17 cellular contexts compared by ENCODE assay signal in genomic region chr11:45850446-45850845, GRCh38. TPM values are rescaled to one million over a fixed set of nuclear protein-coding genes. Genes with fewer than 3 reads are reported as not detected.
DNase-seq lines count a peak whose midpoint lies in the region; ATAC-seq and TF ChIP-seq lines count a peak whose summit lies in the region.
"Had no signal": no experiment of that assay in that cellular context is flagged by ENCODE, and none has a peak within 500 bp of the region (broad histone marks: within the 10 kb centered on the region; RNA-seq: fewer than 3 reads in every experiment).

No MANE protein-coding gene starts in this region.

- H3K4me1 ChIP-seq in left ventricle myocardium inferior, result peaks cover 94% of the 10 kb centered on the region

- peak overlapping the region; percentile 91 for H3K4me3 ChIP-seq in left ventricle myocardium inferior
- H3K4me3 ChIP-seq: A549, adrenal gland, skin epidermis, suprapubic skin had no signal

- intact Hi-C loops in left ventricle myocardium inferior (cut with micrococcal nuclease) (no loop called here), Right ventricle myocardium inferior (cut with DNase I) (no loop called here)

- no peak for TF ChIP-seq CTCF in left ventricle myocardium inferior (IDR thresholded peaks at IDR 0.05; ENCODE audit: borderline replicate concordance)

- no peaks in the 10 kb centered on the region for H3K27me3 ChIP-seq in left ventricle myocardium inferior (ENCODE audit: low read depth)
- H3K27me3 ChIP-seq: adrenal gland, suprapubic skin had no signal

- H3K27ac ChIP-seq in left ventricle myocardium inferior (replicated peaks), result peak overlapping the region; percentile 99
- H3K27ac ChIP-seq in temporal lobe (ENCODE audit: low read depth, low read length), result peak overlapping the region; percentile 50
- H3K27ac ChIP-seq: A549 had no signal

- no peaks in the 10 kb centered on the region for H3K9me3 ChIP-seq in left ventricle myocardium inferior (replicated peaks)
- H3K9me3 ChIP-seq: A549, adrenal gland, suprapubic skin had no signal

- DNase-seq in left ventricle myocardium inferior (no peak), Right ventricle myocardium inferior (ENCODE audit: missing footprints) (no peak), astrocyte of the hippocampus (ENCODE audit: low read depth, low spot score) (peak; percentile 56), iris pigment epithelial cell (ENCODE audit: low read depth) (peak; percentile 41), NCI-H2081 (lab: John Stamatoyannopoulos, UW) (no peak), NAMALWA (ENCODE audit: low spot score) (no peak)
- DNase-seq: activated T-cell treated with anti-CD3 and anti-CD28 coated beads for 4 hours, HCEC 1CT, MM.1S, SW 1271 had no signal

- no peaks in the 10 kb centered on the region for H3K36me3 ChIP-seq in left ventricle myocardium inferior
- H3K36me3 ChIP-seq: adrenal gland, suprapubic skin had no signal

- no peak for ATAC-seq in Right ventricle myocardium inferior
- no peak for ATAC-seq in HG02885 (IDR thresholded peaks at IDR 0.05; ENCODE audit: poor library complexity, unreplicated experiment)
- ATAC-seq: A549 had no signal

RNA-seq across cellular contexts. Expression of gene CRY2, which starts 3.2 kb away (rescaled TPM):
- total RNA-seq in left ventricle myocardium inferior (62.2 TPM), Right ventricle myocardium inferior (69.8 TPM), temporal lobe (33.9 TPM)

RNA-seq across cellular contexts. Expression of gene MAPK8IP1, which starts 35.0 kb away (rescaled TPM):
- total RNA-seq in left ventricle myocardium inferior (4.6 TPM), Right ventricle myocardium inferior (5.9 TPM), temporal lobe (75.0 TPM)

RNA-seq across cellular contexts. Expression of gene SLC35C1, which starts 45.5 kb away (rescaled TPM):
- total RNA-seq in left ventricle myocardium inferior (5.7 TPM), Right ventricle myocardium inferior (6.0 TPM), temporal lobe (5.9 TPM)

RNA-seq across cellular contexts. Expression of gene FREY1, which starts 56.6 kb away (rescaled TPM):
- total RNA-seq in left ventricle myocardium inferior (not detected), Right ventricle myocardium inferior (not detected), temporal lobe (0.25 TPM)
- total RNA-seq: kidney epithelial cell had no signal

Comparison
In these comparisons a context has a peak if more than half of its experiments do, and no peak if none do; other contexts are left out.
1. DNase-seq: peak in astrocyte of the hippocampus (single experiment) and iris pigment epithelial cell (single experiment); none in left ventricle myocardium inferior (single experiment), Right ventricle myocardium inferior (single experiment), NCI-H2081 (0 of 2) and NAMALWA (single experiment).
2. RNA of gene MAPK8IP1, which starts 35.0 kb away (total RNA-seq): 75.0 TPM in temporal lobe (single experiment); 5.9 TPM in Right ventricle myocardium inferior (single experiment) and 4.6 TPM in left ventricle myocardium inferior (single experiment); every median in the first group is over 10 times any median in the second.